In genomic region chr6:26170951-26171841, GRCh38 we compare ENCODE assay signal across 8 cellular contexts.
A peak's percentile ranks its signal among the peaks of the same experiment; 100 is the strongest.
DNase-seq lines count a peak whose midpoint lies in the region; ATAC-seq, FAIRE-seq and TF ChIP-seq lines count a peak whose summit lies in the region.

No MANE protein-coding gene starts in this region.

- no peaks in the 10 kb centered on the region for H3K9me3 Mint-ChIP-seq in activated T-cell treated with anti-CD3 and anti-CD28 coated beads, Interleukin-2, amount 50 U/mL, for 4 hours

- no peak for ATAC-seq in activated T-cell treated with anti-CD3 and anti-CD28 coated beads, Interleukin-2, amount 50 U/mL, for 4 hours
- no peak for ATAC-seq in GM19463 (IDR thresholded peaks at IDR 0.05; ENCODE audit: unreplicated experiment)

- peaks cover 48% of the 10 kb centered on the region for H3K4me1 Mint-ChIP-seq in activated T-cell treated with anti-CD3 and anti-CD28 coated beads, Interleukin-2, amount 50 U/mL, for 4 hours (ENCODE audit: low read depth)

- H3K36me3 ChIP-seq in Peyer's patch: no peaks in the 10 kb centered on the region
- H3K36me3 ChIP-seq in small intestine (ENCODE audit: control insufficient read depth in 2 of 2, insufficient read depth in 2 of 2, low read length in 2 of 2): no peaks in the 10 kb centered on the region

- H3K4me1 ChIP-seq in Peyer's patch: peaks cover 0 to 6% (median 1%) of the 10 kb centered on the region in 4 donors
- peaks cover 0 to 3% of the 10 kb centered on the region in 2 donors for H3K4me1 ChIP-seq in small intestine (ENCODE audit: control insufficient read depth in 2 of 2, insufficient read depth in 1 of 2, low read depth in 1 of 2, low read length in 1 of 2)

- H3K27me3 ChIP-seq in Peyer's patch (no peaks in the 10 kb centered on the region), small intestine (ENCODE audit: control insufficient read depth in 2 of 2, insufficient read depth in 2 of 2, low read length in 2 of 2) (no peaks in the 10 kb centered on the region)

- no peaks in the 10 kb centered on the region for H3K27me3 Mint-ChIP-seq in activated T-cell treated with anti-CD3 and anti-CD28 coated beads, Interleukin-2, amount 50 U/mL, for 4 hours (ENCODE audit: low read depth)

- FAIRE-seq in small intestine (lab: Jason Lieb, UNC): no peak

- no peaks in the 10 kb centered on the region for H3K36me3 Mint-ChIP-seq in activated T-cell treated with anti-CD3 and anti-CD28 coated beads, Interleukin-2, amount 50 U/mL, for 4 hours (ENCODE audit: insufficient read depth)

- H3K9me3 ChIP-seq in Peyer's patch: no peaks in the 10 kb centered on the region
- no peaks in the 10 kb centered on the region for H3K9me3 ChIP-seq in small intestine (ENCODE audit: control insufficient read depth, low read depth)

- WGBS in small intestine, 3 donors: 14 to 20% (median 15%) methylated on average over 10 of the region's 10 CpGs

- H3K4me3 ChIP-seq in Peyer's patch (peak overlapping the region; percentile 50 to 71 (median 60)), fibroblast of mammary gland (ENCODE audit: control insufficient read depth, low read depth, low read length) (peak overlapping the region; percentile 67), small intestine (ENCODE audit: low read depth in 1 of 2, low read length in 2 of 2) (peak overlapping the region; percentile 47 to 74)

- DNase-seq in activated T-cell treated with anti-CD3 and anti-CD28 coated beads, Interleukin-2, amount 50 U/mL, for 4 hours: no peak
- DNase-seq in activated T-cell treated with anti-CD3 and anti-CD28 coated beads, Interleukin-2, amount 50 U/mL, for 1 hour: no peak
- DNase-seq in Peyer's patch (no peak), fibroblast of mammary gland (ENCODE audit: low read depth) (no peak), small intestine (peak; percentile 23), HPDE6-E6E7 (ENCODE audit: extremely low spot score) (no peak), activated gamma-delta T cell (lab: John Stamatoyannopoulos, UW) (no peak)

- TF ChIP-seq POLR2A in Peyer's patch (IDR thresholded peaks at IDR 0.05): no peak

- H3K4me3 Mint-ChIP-seq in activated T-cell treated with anti-CD3 and anti-CD28 coated beads, Interleukin-2, amount 50 U/mL, for 4 hours: peak overlapping the region; percentile 94

- TF ChIP-seq CTCF in Peyer's patch (IDR thresholded peaks at IDR 0.05) (no peak), fibroblast of mammary gland (conservative IDR thresholded peaks at IDR 0.05; ENCODE audit: control insufficient read depth, insufficient read depth, low read depth, low read length) (no peak)

- peak overlapping the region; percentile 90 to 99 (median 96) for H3K27ac ChIP-seq in Peyer's patch
- H3K27ac ChIP-seq in small intestine (ENCODE audit: low read depth in 1 of 2, low read length in 1 of 2): peak overlapping the region; percentile 92 to 98
